ENCODE assay signal across 7 cellular contexts in genomic region chr15:32844118-32844711, GRCh38.
DNase-seq lines count a peak whose midpoint lies in the region; FAIRE-seq and TF ChIP-seq lines count a peak whose summit lies in the region.

No MANE protein-coding gene starts in this region.

- FAIRE-seq in GM18507 (lab: Jason Lieb, UNC) = peak; percentile 49

- H3K36me3 ChIP-seq in prostate gland = no peaks in the 10 kb centered on the region

- DNase-seq in GM18507 (ENCODE audit: extremely low spot score, insufficient read length, low read depth) (no peak), NCI-H345 treated with DMSO at 0.1 percent for 48 hours (lab: John Stamatoyannopoulos, UW; ENCODE audit: unreplicated experiment) (peak; percentile 8), dermis blood vessel endothelial cell (peak; percentile 72), prostate gland (ENCODE audit: low spot score) (no peak), NCI-H2196 (lab: John Stamatoyannopoulos, UW; ENCODE audit: unreplicated experiment) (no peak), NCI-H524 treated with DMSO at 0.1 percent for 48 hours (lab: John Stamatoyannopoulos, UW) (no peak)
- DNase-seq in stimulated activated CD8-positive, alpha-beta memory T cell treated with anti-CD3 and anti-CD28 coated beads, Interleukin-4, amount 100 ng/mL, for 48 hours = no peak

- TF ChIP-seq POLR2A in prostate gland (IDR thresholded peaks at IDR 0.05) = no peak

- H3K4me3 ChIP-seq in prostate gland = no peak overlapping the region

- intact Hi-C loops in prostate gland (cut with DNase I) = no loop called here

- no peak overlapping the region for H3K27ac ChIP-seq in prostate gland

- peak; percentile 9 to 50 (median 40) for TF ChIP-seq CTCF in prostate gland (IDR thresholded peaks at IDR 0.05)

- no peaks in the 10 kb centered on the region for H3K4me1 ChIP-seq in prostate gland (replicated peaks)

- H3K27me3 ChIP-seq in prostate gland (replicated peaks; ENCODE audit: insufficient read depth) = no peaks in the 10 kb centered on the region

- no peaks in the 10 kb centered on the region for H3K9me3 ChIP-seq in prostate gland

- 86% methylated on average over 2 of the region's 2 CpGs for WGBS in prostate gland

Comparison
In these comparisons a context has a peak if more than half of its experiments do, and no peak if none do; other contexts are left out.
1. DNase-seq: peak in NCI-H345 treated with DMSO at 0.1 percent for 48 hours (single experiment) and dermis blood vessel endothelial cell (single experiment); none in GM18507 (single experiment), prostate gland (single experiment), NCI-H2196 (single experiment), stimulated activated CD8-positive, alpha-beta memory T cell treated with anti-CD3 and anti-CD28 coated beads, Interleukin-4, amount 100 ng/mL, for 48 hours (single experiment) and NCI-H524 treated with DMSO at 0.1 percent for 48 hours (single experiment).